Comparison of ENCODE assay signal across 1 cellular context in the genomic region with DNA sequence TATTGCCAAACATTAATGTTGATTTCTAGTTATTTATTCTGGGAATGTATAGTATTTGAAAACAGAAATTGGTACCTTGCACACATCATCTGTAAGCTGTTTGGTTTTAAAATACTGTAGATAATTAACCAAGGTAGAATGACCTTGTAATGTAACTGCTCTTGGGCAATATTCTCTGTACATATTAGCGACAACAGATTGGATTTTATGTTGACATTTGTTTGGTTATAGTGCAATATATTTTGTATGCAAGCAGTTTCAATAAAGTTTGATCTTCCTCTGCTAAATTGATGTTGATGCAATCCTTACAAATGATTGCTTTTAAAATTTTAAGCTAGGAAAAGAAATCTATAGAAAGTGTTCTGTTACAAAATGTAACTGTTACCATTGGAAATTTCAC.
TF ChIP-seq lines count a peak whose summit lies in the region.

No MANE protein-coding gene starts in this region.

TF ChIP-seq in SK-N-SH, 30 proteins besides CTCF, POLR2A, EP300 and RAD21 (continued from another document):
- TF ChIP-seq, protein P1, sequence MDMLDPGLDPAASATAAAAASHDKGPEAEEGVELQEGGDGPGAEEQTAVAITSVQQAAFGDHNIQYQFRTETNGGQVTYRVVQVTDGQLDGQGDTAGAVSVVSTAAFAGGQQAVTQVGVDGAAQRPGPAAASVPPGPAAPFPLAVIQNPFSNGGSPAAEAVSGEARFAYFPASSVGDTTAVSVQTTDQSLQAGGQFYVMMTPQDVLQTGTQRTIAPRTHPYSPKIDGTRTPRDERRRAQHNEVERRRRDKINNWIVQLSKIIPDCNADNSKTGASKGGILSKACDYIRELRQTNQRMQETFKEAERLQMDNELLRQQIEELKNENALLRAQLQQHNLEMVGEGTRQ (IDR thresholded peaks at IDR 0.05; ENCODE audit: borderline replicate concordance, low read depth, low read length), result no peak
- TF ChIP-seq, protein P2, sequence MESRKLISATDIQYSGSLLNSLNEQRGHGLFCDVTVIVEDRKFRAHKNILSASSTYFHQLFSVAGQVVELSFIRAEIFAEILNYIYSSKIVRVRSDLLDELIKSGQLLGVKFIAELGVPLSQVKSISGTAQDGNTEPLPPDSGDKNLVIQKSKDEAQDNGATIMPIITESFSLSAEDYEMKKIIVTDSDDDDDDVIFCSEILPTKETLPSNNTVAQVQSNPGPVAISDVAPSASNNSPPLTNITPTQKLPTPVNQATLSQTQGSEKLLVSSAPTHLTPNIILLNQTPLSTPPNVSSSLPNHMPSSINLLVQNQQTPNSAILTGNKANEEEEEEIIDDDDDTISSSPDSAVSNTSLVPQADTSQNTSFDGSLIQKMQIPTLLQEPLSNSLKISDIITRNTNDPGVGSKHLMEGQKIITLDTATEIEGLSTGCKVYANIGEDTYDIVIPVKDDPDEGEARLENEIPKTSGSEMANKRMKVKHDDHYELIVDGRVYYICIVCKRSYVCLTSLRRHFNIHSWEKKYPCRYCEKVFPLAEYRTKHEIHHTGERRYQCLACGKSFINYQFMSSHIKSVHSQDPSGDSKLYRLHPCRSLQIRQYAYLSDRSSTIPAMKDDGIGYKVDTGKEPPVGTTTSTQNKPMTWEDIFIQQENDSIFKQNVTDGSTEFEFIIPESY (IDR thresholded peaks at IDR 0.05; ENCODE audit: borderline replicate concordance, low read depth), result no peak
- TF ChIP-seq, protein P3, sequence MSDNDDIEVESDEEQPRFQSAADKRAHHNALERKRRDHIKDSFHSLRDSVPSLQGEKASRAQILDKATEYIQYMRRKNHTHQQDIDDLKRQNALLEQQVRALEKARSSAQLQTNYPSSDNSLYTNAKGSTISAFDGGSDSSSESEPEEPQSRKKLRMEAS (IDR thresholded peaks at IDR 0.05; ENCODE audit: low read depth), result no peak
- TF ChIP-seq RFX5 (IDR thresholded peaks at IDR 0.05; ENCODE audit: low read length) (no peak), TEAD4 (IDR thresholded peaks at IDR 0.05; ENCODE audit: borderline replicate concordance, insufficient read depth) (no peak), RXRA (IDR thresholded peaks at IDR 0.05; ENCODE audit: borderline replicate concordance, low read depth) (no peak), FOSL2 (IDR thresholded peaks at IDR 0.05; ENCODE audit: borderline replicate concordance, low read depth) (no peak), EZH2phosphoT487 (IDR thresholded peaks at IDR 0.05; ENCODE audit: borderline replicate concordance, low read depth) (no peak), CHD2 (IDR thresholded peaks at IDR 0.05; ENCODE audit: low read length, partially characterized antibody) (no peak), MEF2A (IDR thresholded peaks at IDR 0.05; ENCODE audit: borderline replicate concordance, low read depth) (no peak), POLR2AphosphoS5 (IDR thresholded peaks at IDR 0.05; ENCODE audit: low read depth, low read length) (no peak)
- TF ChIP-seq, protein P4, sequence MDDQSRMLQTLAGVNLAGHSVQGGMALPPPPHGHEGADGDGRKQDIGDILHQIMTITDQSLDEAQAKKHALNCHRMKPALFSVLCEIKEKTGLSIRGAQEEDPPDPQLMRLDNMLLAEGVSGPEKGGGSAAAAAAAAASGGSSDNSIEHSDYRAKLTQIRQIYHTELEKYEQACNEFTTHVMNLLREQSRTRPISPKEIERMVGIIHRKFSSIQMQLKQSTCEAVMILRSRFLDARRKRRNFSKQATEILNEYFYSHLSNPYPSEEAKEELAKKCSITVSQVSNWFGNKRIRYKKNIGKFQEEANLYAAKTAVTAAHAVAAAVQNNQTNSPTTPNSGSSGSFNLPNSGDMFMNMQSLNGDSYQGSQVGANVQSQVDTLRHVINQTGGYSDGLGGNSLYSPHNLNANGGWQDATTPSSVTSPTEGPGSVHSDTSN (IDR thresholded peaks at IDR 0.05), result no peak
- TF ChIP-seq, protein P5, sequence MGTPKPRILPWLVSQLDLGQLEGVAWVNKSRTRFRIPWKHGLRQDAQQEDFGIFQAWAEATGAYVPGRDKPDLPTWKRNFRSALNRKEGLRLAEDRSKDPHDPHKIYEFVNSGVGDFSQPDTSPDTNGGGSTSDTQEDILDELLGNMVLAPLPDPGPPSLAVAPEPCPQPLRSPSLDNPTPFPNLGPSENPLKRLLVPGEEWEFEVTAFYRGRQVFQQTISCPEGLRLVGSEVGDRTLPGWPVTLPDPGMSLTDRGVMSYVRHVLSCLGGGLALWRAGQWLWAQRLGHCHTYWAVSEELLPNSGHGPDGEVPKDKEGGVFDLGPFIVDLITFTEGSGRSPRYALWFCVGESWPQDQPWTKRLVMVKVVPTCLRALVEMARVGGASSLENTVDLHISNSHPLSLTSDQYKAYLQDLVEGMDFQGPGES (IDR thresholded peaks at IDR 0.05; ENCODE audit: low read depth, low read length), result no peak
